Comparison of ENCODE assay signal across 1 cellular context in the genomic region with DNA sequence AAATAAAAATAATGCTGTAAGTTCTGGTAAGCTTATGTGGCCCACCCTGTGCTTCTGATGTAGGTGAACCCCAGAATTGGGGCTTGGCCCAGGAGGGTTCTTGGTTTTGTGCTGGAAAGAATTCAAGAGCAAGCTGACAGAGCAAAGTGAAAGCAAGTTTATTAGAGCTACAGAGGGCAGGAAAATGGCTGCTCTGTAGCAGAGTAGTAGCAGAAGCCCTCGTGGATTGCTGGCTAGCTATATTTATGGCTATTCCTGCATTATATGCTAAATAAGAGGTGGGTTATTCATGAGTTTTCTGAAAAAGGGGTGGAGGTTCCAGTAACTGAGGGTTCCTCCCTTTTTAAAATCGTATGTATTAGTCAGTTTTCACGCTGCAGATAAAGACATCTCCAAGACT.
TF ChIP-seq lines count a peak whose summit lies in the region.

No MANE protein-coding gene starts in this region.

TF ChIP-seq in GM12878, 131 proteins besides CTCF, POLR2A, EP300 and RAD21:
- TF ChIP-seq RB1 (IDR thresholded peaks at IDR 0.05; ENCODE audit: borderline replicate concordance) (no peak), YY1 (IDR thresholded peaks at IDR 0.05; ENCODE audit: low read depth, low read length) (peak; percentile 48; the same call in 1 of the 2 replicates), FOXK2 (IDR thresholded peaks at IDR 0.05) (no peak), ZNF24 (IDR thresholded peaks at IDR 0.05) (no peak), ZNF622 (IDR thresholded peaks at IDR 0.05) (no peak), FOXM1 (IDR thresholded peaks at IDR 0.05; ENCODE audit: low read depth, low read length) (no peak)
